8 cellular contexts compared by ENCODE assay signal in genomic region chr15:52078876-52079700, GRCh38. TPM values are rescaled to one million over a fixed set of nuclear protein-coding genes. Genes with fewer than 3 reads are reported as not detected.
DNase-seq lines count a peak whose midpoint lies in the region; ATAC-seq and TF ChIP-seq lines count a peak whose summit lies in the region.

No MANE protein-coding gene starts in this region.

- no peaks in the 10 kb centered on the region for H3K27me3 ChIP-seq in HAP-1 (ENCODE audit: low read depth)
- H3K27me3 ChIP-seq in PC-9 (ENCODE audit: insufficient read depth, low read depth) = no peaks in the 10 kb centered on the region
- no peaks in the 10 kb centered on the region for H3K27me3 ChIP-seq in neural cell (ENCODE audit: insufficient read depth, low read depth, low read length)

- H3K4me1 ChIP-seq in HAP-1 (no peaks in the 10 kb centered on the region; the same call in 1 of the 2 replicates), PC-9 (replicated peaks; ENCODE audit: insufficient read depth) (peaks cover 9% of the 10 kb centered on the region; the same call in 1 of the 2 replicates)

- BruUV-seq in PC-9 (replicated peaks; lab: Mats Ljungman, UMichigan) = no TSS peak

- no peaks in the 10 kb centered on the region for H3F3A ChIP-seq in PC-9 (ENCODE audit: insufficient read depth, low read depth)
- no peaks in the 10 kb centered on the region for H3F3A ChIP-seq in neural cell (ENCODE audit: insufficient read depth, low read length, poor library complexity, severe bottlenecking)

- H3K4me3 ChIP-seq in HAP-1 (no peak overlapping the region), PC-9 (no peak overlapping the region), fibroblast of mammary gland (ENCODE audit: control insufficient read depth, low read depth, low read length) (no peak overlapping the region), neural cell (ENCODE audit: low read length) (no peak overlapping the region)

- H3K27me3 Mint-ChIP-seq in activated T-cell treated with anti-CD3 and anti-CD28 coated beads, Interleukin-2, amount 50 U/mL, for 4 hours (ENCODE audit: low read depth) = no peaks in the 10 kb centered on the region
- peaks cover 5% of the 10 kb centered on the region for H3K27me3 Mint-ChIP-seq in stimulated activated naive CD8-positive, alpha-beta T cell treated with anti-CD3 and anti-CD28 coated beads, Interleukin-15, amount 100 ng/mL, for 72 hours

- TF ChIP-seq RAD21 in neural cell (conservative IDR thresholded peaks at IDR 0.05) = no peak

- DNase-seq in C1 segment of cervical spinal cord (lab: John Stamatoyannopoulos, UW) (peak in 11 of 14 donors; percentile 3 to 80 (median 42)), HAP-1 (ENCODE audit: low spot score in 2 of 2) (peak; percentile 57 to 96), PC-9 (peak in 1 of 2 experiments; percentile 60), fibroblast of mammary gland (ENCODE audit: low read depth) (peak; percentile 68), T1000 (lab: John Stamatoyannopoulos, UW) (no peak)
- peak; percentile 86 for DNase-seq in activated T-cell treated with anti-CD3 and anti-CD28 coated beads, Interleukin-2, amount 50 U/mL, for 4 hours
- DNase-seq in stimulated activated naive CD8-positive, alpha-beta T cell treated with anti-CD3 and anti-CD28 coated beads, Interleukin-15, amount 100 ng/mL, for 72 hours = peak; percentile 70 to 73

- no peaks in the 10 kb centered on the region for H3K9me3 Mint-ChIP-seq in activated T-cell treated with anti-CD3 and anti-CD28 coated beads, Interleukin-2, amount 50 U/mL, for 4 hours
- H3K9me3 Mint-ChIP-seq in stimulated activated naive CD8-positive, alpha-beta T cell treated with anti-CD3 and anti-CD28 coated beads, Interleukin-15, amount 100 ng/mL, for 72 hours = no peaks in the 10 kb centered on the region

- no peak overlapping the region for H3K4me3 Mint-ChIP-seq in activated T-cell treated with anti-CD3 and anti-CD28 coated beads, Interleukin-2, amount 50 U/mL, for 4 hours
- no peak overlapping the region for H3K4me3 Mint-ChIP-seq in stimulated activated naive CD8-positive, alpha-beta T cell treated with anti-CD3 and anti-CD28 coated beads, Interleukin-15, amount 100 ng/mL, for 72 hours

- H4K20me1 ChIP-seq in PC-9 (ENCODE audit: insufficient read depth) (no peaks in the 10 kb centered on the region), neural cell (ENCODE audit: insufficient read depth) (no peaks in the 10 kb centered on the region)

- no peaks in the 10 kb centered on the region for H3K36me3 Mint-ChIP-seq in activated T-cell treated with anti-CD3 and anti-CD28 coated beads, Interleukin-2, amount 50 U/mL, for 4 hours (ENCODE audit: insufficient read depth)

- H3K9me2 ChIP-seq in PC-9 (ENCODE audit: insufficient read depth) = no peaks in the 10 kb centered on the region
- H3K9me2 ChIP-seq in neural cell (ENCODE audit: insufficient read depth, low read length) = no peaks in the 10 kb centered on the region

- intact Hi-C loops in PC-9 (cut with micrococcal nuclease; ENCODE audit: unreplicated experiment) = loop anchor here (1.0 to 10.0 kb wide), 3 partner anchors 54 to 97 kb away; no protein-coding TSS in a partner anchor

- H2AFZ ChIP-seq in PC-9 (no peak overlapping the region), neural cell (ENCODE audit: low read depth, low read length) (no peak overlapping the region)

- H3K79me2 ChIP-seq in PC-9 (ENCODE audit: low read depth) = no peaks in the 10 kb centered on the region
- H3K79me2 ChIP-seq in neural cell (replicated peaks; ENCODE audit: insufficient read depth, low read length) = no peaks in the 10 kb centered on the region

- H3K4me2 ChIP-seq in PC-9 (no peak overlapping the region), neural cell (ENCODE audit: low read length) (no peak overlapping the region)

- peak; percentile 78 for TF ChIP-seq CTCF in PC-9 (conservative IDR thresholded peaks at IDR 0.05)
- peak; percentile 81 for TF ChIP-seq CTCF in fibroblast of mammary gland (conservative IDR thresholded peaks at IDR 0.05; ENCODE audit: control insufficient read depth, insufficient read depth, low read depth, low read length)
- peak; percentile 29 for TF ChIP-seq CTCF in neural cell (IDR thresholded peaks at IDR 0.05; ENCODE audit: poor library complexity, severe bottlenecking)

- CTCF ChIA-PET in PC-9 (lab: Charles Lee) = interaction anchor here (0.5 to 0.8 kb wide), 5 partner anchors 17 to 254 kb away, joined by 3 to 6 read pairs (median 4); no protein-coding TSS in a partner anchor

- ATAC-seq in activated T-cell treated with anti-CD3 and anti-CD28 coated beads, Interleukin-2, amount 50 U/mL, for 4 hours = peak; percentile 76 to 83
- peak; percentile 88 for ATAC-seq in stimulated activated naive CD8-positive, alpha-beta T cell treated with anti-CD3 and anti-CD28 coated beads, Interleukin-15, amount 100 ng/mL, for 72 hours

- no peak overlapping the region for H3K27ac Mint-ChIP-seq in stimulated activated naive CD8-positive, alpha-beta T cell treated with anti-CD3 and anti-CD28 coated beads, Interleukin-15, amount 100 ng/mL, for 72 hours

- in situ Hi-C loops in HAP-1 (cut with MboI; ENCODE audit: low sequenced_read_pairs) = no loop called here

- peaks cover 15% of the 10 kb centered on the region for H3K4me1 Mint-ChIP-seq in activated T-cell treated with anti-CD3 and anti-CD28 coated beads, Interleukin-2, amount 50 U/mL, for 4 hours (ENCODE audit: low read depth)
- H3K4me1 Mint-ChIP-seq in stimulated activated naive CD8-positive, alpha-beta T cell treated with anti-CD3 and anti-CD28 coated beads, Interleukin-15, amount 100 ng/mL, for 72 hours = peaks cover 31% of the 10 kb centered on the region

- no peaks in the 10 kb centered on the region for H3K9me3 ChIP-seq in HAP-1
- no peaks in the 10 kb centered on the region for H3K9me3 ChIP-seq in PC-9 (ENCODE audit: insufficient read depth, low read depth)
- H3K9me3 ChIP-seq in neural cell (ENCODE audit: low read length) = no peaks in the 10 kb centered on the region

- no peak overlapping the region for H3K27ac ChIP-seq in PC-9
- H3K27ac ChIP-seq in neural cell (ENCODE audit: low read length) = no peak overlapping the region

- POLR2A ChIA-PET in PC-9 (lab: Charles Lee; ENCODE audit: unreplicated experiment) = interaction anchor here (0.6 kb wide), 1 partner anchor 98 kb away, joined by 6 read pairs; no protein-coding TSS in a partner anchor

- H3K36me3 ChIP-seq in HAP-1 (replicated peaks) (no peaks in the 10 kb centered on the region), PC-9 (ENCODE audit: low read depth) (no peaks in the 10 kb centered on the region), neural cell (ENCODE audit: insufficient read depth, low read length) (no peaks in the 10 kb centered on the region)

- no peak overlapping the region for H3K9ac ChIP-seq in neural cell (ENCODE audit: low read length)

- no peak for TF ChIP-seq EP300 in neural cell (conservative IDR thresholded peaks at IDR 0.05; ENCODE audit: poor library complexity, severe bottlenecking)

TF ChIP-seq in neural cell, 6 proteins besides CTCF, POLR2A, EP300 and RAD21:
- no peak for TF ChIP-seq POLR2AphosphoS5 (IDR thresholded peaks at IDR 0.05)
- TF ChIP-seq EZH2 (IDR thresholded peaks at IDR 0.05; ENCODE audit: borderline replicate concordance, insufficient read depth, low read length, poor library complexity, severe bottlenecking) = no peak
- no peak for TF ChIP-seq REST (IDR thresholded peaks at IDR 0.05; ENCODE audit: borderline replicate concordance)
- no peak for TF ChIP-seq MXI1 (conservative IDR thresholded peaks at IDR 0.05; ENCODE audit: poor library complexity, severe bottlenecking)
- no peak for TF ChIP-seq TAF1 (IDR thresholded peaks at IDR 0.05; ENCODE audit: low read depth)
- TF ChIP-seq SMC3 (conservative IDR thresholded peaks at IDR 0.05; ENCODE audit: poor library complexity) = no peak
TF ChIP-seq in neural cell: peak in this region for 0.

RNA-seq across cellular contexts. Expression of gene BCL2L10, which starts 33.5 kb away (rescaled TPM):
- 0.43 and 0.48 TPM in 2 replicates for total RNA-seq in PC-9 (2021)
- under 1 TPM in 2 of 3 donors, not detected in 1; 0.16 to 0.23 TPM for total RNA-seq in activated T-cell treated with anti-CD3 and anti-CD28 coated beads, Interleukin-2, amount 50 U/mL, for 4 hours
- 0.24 TPM in 1 of 2 replicates, not detected in the other for polyA plus RNA-seq in neural cell
- not detected in 2 replicates for polyA minus RNA-seq in neural cell

Comparison
In these comparisons a context has a peak if more than half of its experiments do, and no peak if none do; other contexts are left out.
1. CTCF ChIP-seq: peak in every context shown above with its lines; median percentile 81 in fibroblast of mammary gland; 78 in PC-9; 29 in neural cell.